In genomic region chr3:13614607-13615006, GRCh38 we compare ENCODE assay signal across 1 cellular context.
TF ChIP-seq lines count a peak whose summit lies in the region.

No MANE protein-coding gene starts in this region.

TF ChIP-seq in H1, 55 proteins besides CTCF, POLR2A, EP300 and RAD21 (continued from another document):
- TF ChIP-seq, protein P1, sequence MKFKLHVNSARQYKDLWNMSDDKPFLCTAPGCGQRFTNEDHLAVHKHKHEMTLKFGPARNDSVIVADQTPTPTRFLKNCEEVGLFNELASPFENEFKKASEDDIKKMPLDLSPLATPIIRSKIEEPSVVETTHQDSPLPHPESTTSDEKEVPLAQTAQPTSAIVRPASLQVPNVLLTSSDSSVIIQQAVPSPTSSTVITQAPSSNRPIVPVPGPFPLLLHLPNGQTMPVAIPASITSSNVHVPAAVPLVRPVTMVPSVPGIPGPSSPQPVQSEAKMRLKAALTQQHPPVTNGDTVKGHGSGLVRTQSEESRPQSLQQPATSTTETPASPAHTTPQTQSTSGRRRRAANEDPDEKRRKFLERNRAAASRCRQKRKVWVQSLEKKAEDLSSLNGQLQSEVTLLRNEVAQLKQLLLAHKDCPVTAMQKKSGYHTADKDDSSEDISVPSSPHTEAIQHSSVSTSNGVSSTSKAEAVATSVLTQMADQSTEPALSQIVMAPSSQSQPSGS (IDR thresholded peaks at IDR 0.05; ENCODE audit: low read length) = no peak
TF ChIP-seq in H1: peak in this region for 0.
